1 cellular context compared by ENCODE assay signal in genomic region chr15:92934706-92935105, GRCh38.
TF ChIP-seq lines count a peak whose summit lies in the region.

No MANE protein-coding gene starts in this region.

TF ChIP-seq in GM23338, 12 proteins besides CTCF, POLR2A, EP300 and RAD21 (continued from another document):
- no peak for TF ChIP-seq ZNF462 (CRISPR knock-in tag; IDR thresholded peaks at IDR 0.05)
- TF ChIP-seq EZH2 (IDR thresholded peaks at IDR 0.05; ENCODE audit: low read depth, unreplicated experiment) = no peak
TF ChIP-seq in GM23338: peak in this region for 0.
